In the genomic region with DNA sequence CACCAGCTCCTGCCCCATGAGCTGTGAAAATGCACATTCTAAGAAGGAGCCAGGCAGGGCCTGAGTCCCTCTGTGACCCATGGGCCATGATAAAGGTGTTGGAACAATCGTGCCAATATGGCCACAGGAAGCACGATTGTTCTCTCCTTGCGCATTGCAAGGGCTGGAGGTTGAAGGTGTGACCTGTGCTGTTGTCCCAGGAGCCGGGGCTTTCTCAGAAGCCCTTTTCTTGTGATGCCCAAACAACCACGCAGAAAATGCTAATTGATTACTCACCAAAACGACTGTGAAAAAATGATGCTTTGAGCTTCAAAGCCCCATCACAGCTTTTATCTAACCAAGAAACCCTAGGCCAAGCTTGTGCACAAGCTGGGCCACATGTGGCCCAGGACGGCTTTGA, we compare ENCODE assay signal across 18 cellular contexts.
"Had no signal": no experiment of that assay in that cellular context is flagged by ENCODE, and none has a peak within 500 bp of the region (broad histone marks: within the 10 kb centered on the region; RNA-seq: fewer than 3 reads in every experiment).

No MANE protein-coding gene starts in this region.

- H3K36me3 ChIP-seq: cardiac muscle cell had no signal

- H3K27ac ChIP-seq: cardiac muscle cell, VCaP had no signal

- H3K9me3 Mint-ChIP-seq: activated T-cell treated with anti-CD3 and anti-CD28 coated beads, Interleukin-2, amount 50 U/mL, for 24 hours had no signal

- FAIRE-seq: astrocyte had no signal

- H3K4me3 Mint-ChIP-seq: activated T-cell treated with anti-CD3 and anti-CD28 coated beads, Interleukin-2, amount 50 U/mL, for 24 hours; brain had no signal

- H3K36me3 Mint-ChIP-seq: brain had no signal

- H3K27me3 ChIP-seq: cardiac muscle cell had no signal

- H3K27ac Mint-ChIP-seq: activated T-cell treated with anti-CD3 and anti-CD28 coated beads, Interleukin-2, amount 50 U/mL, for 24 hours had no signal

- H3K4me3 ChIP-seq: cardiac muscle cell had no signal

- DNase-seq: activated CD4-positive, alpha-beta T cell treated with anti-CD3 and anti-CD28 coated beads, Interleukin-2, amount 50 U/mL, for 48 hours; activated CD4-positive, CD25-positive, alpha-beta regulatory T cell; activated CD8-positive, alpha-beta memory T cell treated with anti-CD3 and anti-CD28 coated beads, Interleukin-2, amount 50 U/mL, for 48 hours; activated naive CD4-positive, alpha-beta T cell treated with anti-CD3 and anti-CD28 coated beads, Interleukin-2, amount 50 U/mL, for 16 hours; activated T-cell treated with anti-CD3 and anti-CD28 coated beads, Interleukin-2, amount 50 U/mL, for 24 hours; amniotic stem cell; MM.1S; NCI-H1105 treated with DMSO at 0.1 percent for 48 hours; NCI-H1436 treated with DMSO at 0.1 percent for 48 hours; NCI-H187; NCI-H2081; NCI-H510A treated with DMSO at 0.1 percent for 48 hours; NCI-H69; SIG-M5 had no signal

- H3K27me3 Mint-ChIP-seq: brain had no signal
